ENCODE assay signal across 1 cellular context in the genomic region with DNA sequence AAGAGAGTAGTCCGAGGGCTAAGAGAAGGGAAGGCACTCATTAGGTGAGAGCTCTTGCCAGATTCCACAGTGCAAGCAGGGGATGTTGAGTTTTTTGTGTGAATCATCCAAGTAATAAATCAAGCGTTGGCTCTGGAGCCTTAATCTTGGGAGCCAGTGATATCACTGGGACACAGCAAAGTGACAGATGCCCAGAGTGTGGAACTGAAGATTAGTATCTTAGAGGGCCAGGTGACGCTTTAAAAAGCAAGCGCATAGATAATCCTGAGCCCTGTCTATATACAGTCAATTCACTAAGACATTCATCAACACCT.
TF ChIP-seq lines count a peak whose summit lies in the region.

No MANE protein-coding gene starts in this region.

TF ChIP-seq in HEK293, 187 proteins besides CTCF, POLR2A, EP300 and RAD21:
- TF ChIP-seq, protein P1, sequence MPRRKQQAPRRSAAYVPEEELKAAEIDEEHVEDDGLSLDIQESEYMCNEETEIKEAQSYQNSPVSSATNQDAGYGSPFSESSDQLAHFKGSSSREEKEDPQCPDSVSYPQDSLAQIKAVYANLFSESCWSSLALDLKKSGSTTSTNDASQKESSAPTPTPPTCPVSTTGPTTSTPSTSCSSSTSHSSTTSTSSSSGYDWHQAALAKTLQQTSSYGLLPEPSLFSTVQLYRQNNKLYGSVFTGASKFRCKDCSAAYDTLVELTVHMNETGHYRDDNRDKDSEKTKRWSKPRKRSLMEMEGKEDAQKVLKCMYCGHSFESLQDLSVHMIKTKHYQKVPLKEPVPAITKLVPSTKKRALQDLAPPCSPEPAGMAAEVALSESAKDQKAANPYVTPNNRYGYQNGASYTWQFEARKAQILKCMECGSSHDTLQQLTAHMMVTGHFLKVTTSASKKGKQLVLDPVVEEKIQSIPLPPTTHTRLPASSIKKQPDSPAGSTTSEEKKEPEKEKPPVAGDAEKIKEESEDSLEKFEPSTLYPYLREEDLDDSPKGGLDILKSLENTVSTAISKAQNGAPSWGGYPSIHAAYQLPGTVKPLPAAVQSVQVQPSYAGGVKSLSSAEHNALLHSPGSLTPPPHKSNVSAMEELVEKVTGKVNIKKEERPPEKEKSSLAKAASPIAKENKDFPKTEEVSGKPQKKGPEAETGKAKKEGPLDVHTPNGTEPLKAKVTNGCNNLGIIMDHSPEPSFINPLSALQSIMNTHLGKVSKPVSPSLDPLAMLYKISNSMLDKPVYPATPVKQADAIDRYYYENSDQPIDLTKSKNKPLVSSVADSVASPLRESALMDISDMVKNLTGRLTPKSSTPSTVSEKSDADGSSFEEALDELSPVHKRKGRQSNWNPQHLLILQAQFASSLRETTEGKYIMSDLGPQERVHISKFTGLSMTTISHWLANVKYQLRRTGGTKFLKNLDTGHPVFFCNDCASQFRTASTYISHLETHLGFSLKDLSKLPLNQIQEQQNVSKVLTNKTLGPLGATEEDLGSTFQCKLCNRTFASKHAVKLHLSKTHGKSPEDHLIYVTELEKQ (tag by site-specific recombination; IDR thresholded peaks at IDR 0.05; ENCODE audit: borderline replicate concordance), result 0 out of 2 replicates have a peak, but pooled peaks have one; percentile 42
- TF ChIP-seq ZNF140 (tag by site-specific recombination; IDR thresholded peaks at IDR 0.05) (no peak), SP7 (tag by site-specific recombination; IDR thresholded peaks at IDR 0.05) (peak; percentile 85), ZBTB6 (tag by site-specific recombination; IDR thresholded peaks at IDR 0.05) (0 out of 2 replicates have a peak, but pooled peaks have one; percentile 16), ZNF561 (tag by site-specific recombination; IDR thresholded peaks at IDR 0.05; ENCODE audit: borderline replicate concordance) (no peak), ZNF366 (tag by site-specific recombination; conservative IDR thresholded peaks at IDR 0.05) (peak; percentile 25; the same call in 1 of the 2 replicates), HOXC10 (CRISPR knock-in tag; IDR thresholded peaks at IDR 0.05) (no peak), ZNF184 (tag by site-specific recombination; IDR thresholded peaks at IDR 0.05) (peak; percentile 72; the same call in 1 of the 2 replicates), ZNF311 (tag by site-specific recombination; IDR thresholded peaks at IDR 0.05; ENCODE audit: borderline replicate concordance) (no peak), ZEB2 (tag by site-specific recombination; IDR thresholded peaks at IDR 0.05) (0 out of 2 replicates have a peak, but pooled peaks have one; percentile 34), SP2 (tag by site-specific recombination; IDR thresholded peaks at IDR 0.05) (peak; percentile 60), GLIS1 (tag by site-specific recombination; IDR thresholded peaks at IDR 0.05) (peak; percentile 62; the same call in 1 of the 2 replicates), ZNF10 (tag by site-specific recombination; IDR thresholded peaks at IDR 0.05) (peak; percentile 66)
- TF ChIP-seq, protein P2, sequence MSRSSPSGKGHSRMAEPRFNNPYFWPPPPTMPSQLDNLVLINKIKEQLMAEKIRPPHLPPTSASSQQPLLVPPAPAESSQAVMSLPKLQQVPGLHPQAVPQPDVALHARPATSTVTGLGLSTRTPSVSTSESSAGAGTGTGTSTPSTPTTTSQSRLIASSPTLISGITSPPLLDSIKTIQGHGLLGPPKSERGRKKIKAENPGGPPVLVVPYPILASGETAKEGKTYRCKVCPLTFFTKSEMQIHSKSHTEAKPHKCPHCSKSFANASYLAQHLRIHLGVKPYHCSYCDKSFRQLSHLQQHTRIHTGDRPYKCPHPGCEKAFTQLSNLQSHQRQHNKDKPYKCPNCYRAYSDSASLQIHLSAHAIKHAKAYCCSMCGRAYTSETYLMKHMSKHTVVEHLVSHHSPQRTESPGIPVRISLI (tag by site-specific recombination; IDR thresholded peaks at IDR 0.05), result peak; percentile 78
TF ChIP-seq in HEK293: peak in this region for 10.
